ENCODE assay signal across 12 cellular contexts in genomic region chr2:33216508-33217182, GRCh38.
A peak's percentile ranks its signal among the peaks of the same experiment; 100 is the strongest.
DNase-seq lines count a peak whose midpoint lies in the region; ATAC-seq, FAIRE-seq and TF ChIP-seq lines count a peak whose summit lies in the region.
"Had no signal": no experiment of that assay in that cellular context is flagged by ENCODE, and none has a peak within 500 bp of the region (broad histone marks: within the 10 kb centered on the region; RNA-seq: fewer than 3 reads in every experiment).

No MANE protein-coding gene starts in this region.

- H3K27ac ChIP-seq in right atrium auricular region = peak overlapping the region; percentile 51 to 59

- H3K4me1 ChIP-seq in right atrium auricular region = peaks cover 0 to 57% of the 10 kb centered on the region in 2 donors

- no peaks in the 10 kb centered on the region for H3K9me3 ChIP-seq in right atrium auricular region

- TF ChIP-seq CTCF in right atrium auricular region (IDR thresholded peaks at IDR 0.05) = no peak

- intact Hi-C loops in sciatic nerve (cut with DNase I) = no loop called here

- FAIRE-seq in GM12891 (lab: Jason Lieb, UNC) = no peak
- FAIRE-seq: H54 had no signal

- H3K4me3 ChIP-seq in right atrium auricular region = no peak overlapping the region

- DNase-seq in Ammon's horn (ENCODE audit: low spot score) (peak; percentile 58), cerebellar cortex (ENCODE audit: low spot score) (peak; percentile 5), right atrium auricular region (ENCODE audit: low spot score) (peak; percentile 64), sciatic nerve (ENCODE audit: low spot score) (peak; percentile 63), GM12891 (ENCODE audit: insufficient read length, low spot score) (no peak)
- no peak for DNase-seq in effector CD4-positive, alpha-beta T cell
- DNase-seq: KG1, NCI-H2081 treated with DMSO at 0.1 percent for 48 hours, T-helper 1 cell had no signal

- TF ChIP-seq POLR2A in GM12891 (IDR thresholded peaks at IDR 0.05; ENCODE audit: low read depth, low read length) = no peak

- ATAC-seq in sciatic nerve = peak; percentile 78
- ATAC-seq in HG03280 (IDR thresholded peaks at IDR 0.05; ENCODE audit: unreplicated experiment) = no peak
- ATAC-seq in HG03354 (IDR thresholded peaks at IDR 0.05; ENCODE audit: poor library complexity, severe bottlenecking, unreplicated experiment) = no peak

- no peaks in the 10 kb centered on the region for H3K27me3 ChIP-seq in right atrium auricular region

- H3K36me3 ChIP-seq in right atrium auricular region = peaks cover 7% of the 10 kb centered on the region

TF ChIP-seq in GM12891, 5 proteins besides CTCF, POLR2A, EP300 and RAD21:
- TF ChIP-seq TAF1 (IDR thresholded peaks at IDR 0.05; ENCODE audit: low read depth, low read length) = no peak
- TF ChIP-seq SPI1 (IDR thresholded peaks at IDR 0.05; ENCODE audit: low read depth, low read length) = no peak
- TF ChIP-seq POLR2AphosphoS5 (IDR thresholded peaks at IDR 0.05; ENCODE audit: low read depth, low read length) = no peak
- no peak for TF ChIP-seq POU2F2 (IDR thresholded peaks at IDR 0.05; ENCODE audit: low read depth, low read length)
- no peak for TF ChIP-seq PAX5 (IDR thresholded peaks at IDR 0.05; ENCODE audit: insufficient read depth, low read length, severe bottlenecking)

Comparison
In these comparisons a context has a peak if more than half of its experiments do, and no peak if none do; other contexts are left out.
1. DNase-seq: peak in Ammon's horn (single experiment), cerebellar cortex (single experiment), right atrium auricular region (single experiment) and sciatic nerve (single experiment); none in effector CD4-positive, alpha-beta T cell (single experiment) and GM12891 (single experiment).